In the genomic region with DNA sequence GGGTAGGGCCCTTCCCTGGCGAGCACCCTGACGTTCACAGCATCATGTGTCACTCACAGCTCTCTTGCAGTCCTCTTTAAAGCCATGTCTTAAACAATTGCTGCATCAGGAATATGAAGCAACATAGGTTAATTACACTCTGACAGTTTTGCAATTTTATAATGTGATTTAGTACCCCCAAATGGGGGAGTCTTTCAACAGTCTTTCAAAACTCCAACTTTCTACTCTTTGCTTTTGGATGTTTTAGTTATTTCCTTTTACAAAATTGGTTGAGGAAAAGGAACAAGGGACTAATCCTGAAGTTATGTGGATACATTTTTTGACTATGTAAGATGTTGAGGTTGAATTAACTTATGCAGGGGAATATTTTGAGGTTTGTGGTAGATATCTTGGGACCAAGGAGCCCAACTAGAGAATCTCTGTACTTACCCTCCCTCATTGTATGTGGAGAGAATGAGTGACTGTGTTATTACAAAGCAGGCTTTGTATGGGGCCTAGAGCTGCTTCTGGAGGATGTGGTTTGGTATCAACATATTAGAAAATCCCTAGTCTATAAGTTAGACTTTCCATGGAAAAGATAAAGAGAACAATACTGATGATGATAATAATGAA, we compare ENCODE assay signal across 33 cellular contexts. TPM values are rescaled to one million over a fixed set of nuclear protein-coding genes. Genes with fewer than 3 reads are reported as not detected.
DNase-seq lines count a peak whose midpoint lies in the region; ATAC-seq, FAIRE-seq and TF ChIP-seq lines count a peak whose summit lies in the region.
"Had no signal": no experiment of that assay in that cellular context is flagged by ENCODE, and none has a peak within 500 bp of the region (broad histone marks: within the 10 kb centered on the region; RNA-seq: fewer than 3 reads in every experiment).

A gene with protein sequence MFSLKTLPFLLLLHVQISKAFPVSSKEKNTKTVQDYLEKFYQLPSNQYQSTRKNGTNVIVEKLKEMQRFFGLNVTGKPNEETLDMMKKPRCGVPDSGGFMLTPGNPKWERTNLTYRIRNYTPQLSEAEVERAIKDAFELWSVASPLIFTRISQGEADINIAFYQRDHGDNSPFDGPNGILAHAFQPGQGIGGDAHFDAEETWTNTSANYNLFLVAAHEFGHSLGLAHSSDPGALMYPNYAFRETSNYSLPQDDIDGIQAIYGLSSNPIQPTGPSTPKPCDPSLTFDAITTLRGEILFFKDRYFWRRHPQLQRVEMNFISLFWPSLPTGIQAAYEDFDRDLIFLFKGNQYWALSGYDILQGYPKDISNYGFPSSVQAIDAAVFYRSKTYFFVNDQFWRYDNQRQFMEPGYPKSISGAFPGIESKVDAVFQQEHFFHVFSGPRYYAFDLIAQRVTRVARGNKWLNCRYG (minus strand): TSS at position 51 of the 612 bp plus-strand sequence. CDS start 99 bp downstream, outside the sequence.

- H4K20me1 ChIP-seq in astrocyte (ENCODE audit: insufficient read depth, low read length), result no peaks in the 10 kb centered on the region
- H4K20me1 ChIP-seq: BLaER1 had no signal

- peak; percentile 45 for FAIRE-seq in astrocyte (lab: Jason Lieb, UNC)
- FAIRE-seq: A204.1, H54, pancreas had no signal

- no peak for TF ChIP-seq CTCF in astrocyte (IDR thresholded peaks at IDR 0.05; ENCODE audit: insufficient read depth, low read depth, low read length)
- no peak for TF ChIP-seq CTCF in type B pancreatic cell (conservative IDR thresholded peaks at IDR 0.05)

- DNase-seq in AG08395 (ENCODE audit: low spot score), result peak; percentile 28
- peak; percentile 22 for DNase-seq in HS-5 (ENCODE audit: low read depth)
- DNase-seq in astrocyte (ENCODE audit: low read depth), result peak; percentile 82
- DNase-seq in iris pigment epithelial cell (ENCODE audit: low read depth), result peak; percentile 40
- no peak for DNase-seq in type B pancreatic cell (ENCODE audit: extremely low spot score, unreplicated experiment)
- DNase-seq in NCI-H524 (lab: John Stamatoyannopoulos, UW), result no peak
- DNase-seq in SK-N-DZ (ENCODE audit: low spot score), result no peak
- DNase-seq: activated CD4-positive, CD25-positive, alpha-beta regulatory T cell; activated naive CD4-positive, alpha-beta T cell treated with anti-CD3 and anti-CD28 coated beads, Interleukin-2, amount 10 ng/mL, durations not matched to agents 7 days and 5 days; activated T-cell treated with anti-CD3 and anti-CD28 coated beads, Interleukin-2, amount 50 U/mL, for 72 hours; central memory CD4-positive, alpha-beta T cell; COR-L47; DMS79; esophagus squamous epithelium; islet precursor cell; naive thymus-derived CD8-positive, alpha-beta T cell; NCI-H187; NCI-H2171 treated with DMSO at 0.1 percent for 48 hours; NCI-H524 treated with DMSO at 0.1 percent for 48 hours; NK-92 treated with Interleukin-12 subunit alpha and Interleukin-12 subunit beta, amount 100 ng/mL, for 24 hours; pancreas; SJCRH30; stimulated activated CD4-positive, alpha-beta T cell treated with anti-CD3 and anti-CD28 coated beads, Interleukin-12 subunit alpha, Interleukin-12 subunit beta, amount 100 ng/mL, for 4 hours; stimulated activated CD4-positive, alpha-beta T cell treated with anti-CD3 and anti-CD28 coated beads, Interleukin-4, amount 100 ng/mL, for 1 hour; T-helper 1 cell; trophoblast cell had no signal

- H3K27me3 ChIP-seq in astrocyte (ENCODE audit: insufficient read depth, low read length), result no peaks in the 10 kb centered on the region
- H3K27me3 ChIP-seq: BLaER1, esophagus squamous epithelium, pancreas, right atrium auricular region, SJCRH30 had no signal

- peaks cover 7% of the 10 kb centered on the region for H3K4me1 Mint-ChIP-seq in astrocyte (ENCODE audit: low read depth, unreplicated experiment)
- no peaks in the 10 kb centered on the region for H3K4me1 Mint-ChIP-seq in type B pancreatic cell (ENCODE audit: unreplicated experiment)
- H3K4me1 Mint-ChIP-seq: activated naive CD4-positive, alpha-beta T cell treated with anti-CD3 and anti-CD28 coated beads, Interleukin-2, amount 10 ng/mL, durations not matched to agents 7 days and 5 days; naive thymus-derived CD8-positive, alpha-beta T cell had no signal

- H2AFZ ChIP-seq in astrocyte (ENCODE audit: low read depth, low read length), result no peak within 1 kb of the TSS

- H3K9me3 Mint-ChIP-seq in astrocyte (ENCODE audit: unreplicated experiment) (peaks cover 5% of the 10 kb centered on the region), type B pancreatic cell (no peaks in the 10 kb centered on the region)
- H3K9me3 Mint-ChIP-seq: activated naive CD4-positive, alpha-beta T cell treated with anti-CD3 and anti-CD28 coated beads, Interleukin-2, amount 10 ng/mL, durations not matched to agents 7 days and 5 days; activated T-cell treated with anti-CD3 and anti-CD28 coated beads, Interleukin-2, amount 50 U/mL, for 72 hours had no signal

- H3K4me1 ChIP-seq in astrocyte (ENCODE audit: insufficient read depth, low read length), result peaks cover 8% of the 10 kb centered on the region
- H3K4me1 ChIP-seq: BLaER1, esophagus squamous epithelium, pancreas, right atrium auricular region, SJCRH30 had no signal

- H3K27me3 Mint-ChIP-seq in astrocyte (ENCODE audit: low read depth, unreplicated experiment), result peaks cover 2% of the 10 kb centered on the region
- no peaks in the 10 kb centered on the region for H3K27me3 Mint-ChIP-seq in type B pancreatic cell
- H3K27me3 Mint-ChIP-seq: activated naive CD4-positive, alpha-beta T cell treated with anti-CD3 and anti-CD28 coated beads, Interleukin-2, amount 10 ng/mL, durations not matched to agents 7 days and 5 days had no signal

- H3K79me2 ChIP-seq in astrocyte (ENCODE audit: insufficient read depth, low read length), result no peaks in the 10 kb centered on the region

- peak within 1 kb of the TSS; percentile 13 for H3K4me2 ChIP-seq in astrocyte (ENCODE audit: low read length)
- H3K4me2 ChIP-seq: BLaER1 had no signal

- no peaks in the 10 kb centered on the region for H3K9me3 ChIP-seq in astrocyte (ENCODE audit: insufficient read depth, low read depth, low read length)
- H3K9me3 ChIP-seq: BLaER1, esophagus squamous epithelium, pancreas, SJCRH30 had no signal

- H3K27ac ChIP-seq in astrocyte (ENCODE audit: low read depth, low read length), result no peak within 1 kb of the TSS
- H3K27ac ChIP-seq: BLaER1, esophagus squamous epithelium, pancreas, right atrium auricular region, SJCRH30 had no signal

- H3K4me3 Mint-ChIP-seq in astrocyte (ENCODE audit: unreplicated experiment) (no peak within 1 kb of the TSS), type B pancreatic cell (no peak within 1 kb of the TSS)
- H3K4me3 Mint-ChIP-seq: activated naive CD4-positive, alpha-beta T cell treated with anti-CD3 and anti-CD28 coated beads, Interleukin-2, amount 10 ng/mL, durations not matched to agents 7 days and 5 days; activated T-cell treated with anti-CD3 and anti-CD28 coated beads, Interleukin-2, amount 50 U/mL, for 72 hours; naive thymus-derived CD8-positive, alpha-beta T cell had no signal

- H3K36me3 Mint-ChIP-seq in astrocyte (ENCODE audit: low read depth, unreplicated experiment) (no peaks in the 10 kb centered on the region), type B pancreatic cell (no peaks in the 10 kb centered on the region)
- H3K36me3 Mint-ChIP-seq: activated naive CD4-positive, alpha-beta T cell treated with anti-CD3 and anti-CD28 coated beads, Interleukin-2, amount 10 ng/mL, durations not matched to agents 7 days and 5 days; naive thymus-derived CD8-positive, alpha-beta T cell had no signal

- ATAC-seq in GM21367 (IDR thresholded peaks at IDR 0.05; ENCODE audit: unreplicated experiment), result no peak
- ATAC-seq: activated T-cell treated with anti-CD3 and anti-CD28 coated beads, Interleukin-2, amount 50 U/mL, for 72 hours; naive thymus-derived CD8-positive, alpha-beta T cell; pancreas had no signal

- H3K9ac ChIP-seq in astrocyte (ENCODE audit: low read length), result no peak within 1 kb of the TSS
- H3K9ac ChIP-seq: BLaER1 had no signal

- no peak within 1 kb of the TSS for H3K4me3 ChIP-seq in astrocyte (ENCODE audit: insufficient read depth, low read depth, low read length)
- H3K4me3 ChIP-seq: BLaER1, esophagus squamous epithelium, pancreas, right atrium auricular region, SJCRH30 had no signal

- H3K27ac Mint-ChIP-seq in astrocyte (ENCODE audit: unreplicated experiment) (no peak within 1 kb of the TSS), type B pancreatic cell (no peak within 1 kb of the TSS)
- H3K27ac Mint-ChIP-seq: activated naive CD4-positive, alpha-beta T cell treated with anti-CD3 and anti-CD28 coated beads, Interleukin-2, amount 10 ng/mL, durations not matched to agents 7 days and 5 days; activated T-cell treated with anti-CD3 and anti-CD28 coated beads, Interleukin-2, amount 50 U/mL, for 72 hours; naive thymus-derived CD8-positive, alpha-beta T cell had no signal

- H3K36me3 ChIP-seq in astrocyte (ENCODE audit: insufficient read depth, low read length), result no peaks in the 10 kb centered on the region
- H3K36me3 ChIP-seq: BLaER1, esophagus squamous epithelium, pancreas, right atrium auricular region, SJCRH30 had no signal

RNA-seq across cellular contexts. Expression of the gene that starts here (rescaled TPM):
- not detected in 2 replicates for total RNA-seq in astrocyte
- not detected in 2 replicates for total RNA-seq in type B pancreatic cell (ENCODE audit: low replicate concordance)
- polyA plus RNA-seq in SK-N-DZ (2014; cell fraction: cytosol; rRNA removed), result not detected in 2 replicates
- not detected in 2 replicates for polyA plus RNA-seq in SK-N-DZ (2014; cell fraction: nucleus; rRNA removed)
- total RNA-seq: activated T-cell treated with anti-CD3 and anti-CD28 coated beads, Interleukin-2, amount 50 U/mL, for 72 hours; esophagus squamous epithelium; glomerular endothelial cell; LHCN-M2; naive thymus-derived CD8-positive, alpha-beta T cell; SJCRH30 had no signal
- polyA plus RNA-seq: naive thymus-derived CD8-positive, alpha-beta T cell had no signal

Comparison
In these comparisons a context has a peak if more than half of its experiments do, and no peak if none do; other contexts are left out.
1. Peak in DNase-seq and H3K4me2 ChIP-seq in astrocyte; RNA of the gene not detected or under 1 TPM.
2. DNase-seq: peak in AG08395 (single experiment), HS-5 (single experiment) and iris pigment epithelial cell (single experiment); none in type B pancreatic cell (single experiment), NCI-H524 (0 of 2) and SK-N-DZ (single experiment).